1 cellular context compared by ENCODE assay signal in the genomic region with DNA sequence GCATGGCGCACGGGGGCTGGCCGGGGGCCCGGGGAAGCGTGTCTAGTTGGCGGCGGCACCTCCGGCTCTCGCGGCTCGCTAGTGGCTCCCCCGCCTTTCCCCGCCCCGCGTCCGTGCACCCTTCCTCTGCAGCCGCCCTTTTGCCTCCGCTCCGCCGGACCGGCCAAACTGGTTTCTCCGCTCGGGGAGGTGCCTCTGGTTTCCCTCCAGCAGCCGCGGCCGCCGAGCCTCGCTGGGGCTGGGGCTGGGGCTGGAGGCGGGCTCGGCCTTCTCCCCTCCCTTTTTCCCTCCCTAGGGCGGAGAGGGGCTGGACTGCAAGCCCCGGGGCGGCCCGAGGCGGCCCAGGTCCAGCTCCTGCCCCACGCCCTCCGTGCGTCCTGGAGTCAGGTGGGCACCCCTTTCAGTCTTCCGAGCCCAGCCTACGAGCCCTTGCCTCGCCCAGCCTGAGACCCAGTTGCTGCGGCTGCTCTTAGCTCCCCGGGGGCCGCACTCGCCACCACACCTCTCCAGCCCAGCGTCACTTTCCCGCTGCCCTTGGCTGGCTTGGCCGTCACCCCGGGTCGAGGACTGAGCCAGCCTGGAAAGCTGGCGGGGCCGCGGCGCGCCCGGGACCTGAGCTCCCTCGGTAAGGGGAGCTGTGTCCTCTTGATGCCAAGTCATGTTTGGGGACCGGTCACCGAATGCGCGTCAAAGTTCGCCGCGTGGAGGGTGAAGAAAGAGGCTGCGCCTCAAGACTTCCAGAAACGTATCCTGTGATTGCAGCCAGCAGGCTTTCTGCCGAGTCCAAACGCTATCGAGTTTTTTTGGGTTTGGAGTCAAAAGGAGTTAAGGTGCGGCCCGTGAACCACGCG.
TF ChIP-seq lines count a peak whose summit lies in the region.

A gene (minus strand): TSS at position 197 of the 851 bp plus-strand sequence. CDS start 71,508 bp downstream, outside the sequence.

TF ChIP-seq in HepG2, 621 proteins besides CTCF, POLR2A, EP300 and RAD21 (continued from another document and continues in another):
- TF ChIP-seq ZNF317 (CRISPR knock-in tag; IDR thresholded peaks at IDR 0.05) (no peak), ZNF605 (CRISPR knock-in tag; IDR thresholded peaks at IDR 0.05) (0 out of 2 replicates have a peak, but pooled peaks have one; percentile 29), MTF2 (CRISPR knock-in tag; IDR thresholded peaks at IDR 0.05; ENCODE audit: borderline replicate concordance) (peak; percentile 57; the same call in 1 of the 2 replicates), ZNF75D (CRISPR knock-in tag; IDR thresholded peaks at IDR 0.05; ENCODE audit: borderline replicate concordance) (no peak), ZNF737 (CRISPR knock-in tag; IDR thresholded peaks at IDR 0.05; ENCODE audit: borderline replicate concordance) (no peak), ZNF746 (CRISPR knock-in tag; IDR thresholded peaks at IDR 0.05) (0 out of 2 replicates have a peak, but pooled peaks have one; percentile 27), ZFP36L1 (CRISPR knock-in tag; IDR thresholded peaks at IDR 0.05) (no peak), BORCS8-MEF2B (CRISPR knock-in tag; IDR thresholded peaks at IDR 0.05) (no peak), ZBTB8A (CRISPR knock-in tag; IDR thresholded peaks at IDR 0.05; ENCODE audit: borderline replicate concordance, low read depth) (no peak), ZSCAN9 (CRISPR knock-in tag; IDR thresholded peaks at IDR 0.05; ENCODE audit: borderline replicate concordance) (no peak), KLF12 (CRISPR knock-in tag; IDR thresholded peaks at IDR 0.05; ENCODE audit: borderline replicate concordance) (no peak), ZNF34 (CRISPR knock-in tag; IDR thresholded peaks at IDR 0.05; ENCODE audit: borderline replicate concordance) (no peak), PCBP1 (IDR thresholded peaks at IDR 0.05; ENCODE audit: borderline replicate concordance, low read depth, low read length) (no peak), NR3C1 (CRISPR knock-in tag; IDR thresholded peaks at IDR 0.05) (no peak), ERF (CRISPR knock-in tag; IDR thresholded peaks at IDR 0.05) (no peak), IKZF1 (IDR thresholded peaks at IDR 0.05) (no peak), PCBP2 (optimal IDR thresholded peaks at IDR 0.05; ENCODE audit: low read depth, low read length, poor library complexity, severe bottlenecking) (no peak), ZNF841 (CRISPR knock-in tag; IDR thresholded peaks at IDR 0.05; ENCODE audit: borderline replicate concordance) (no peak), ZNF589 (CRISPR knock-in tag; conservative IDR thresholded peaks at IDR 0.05) (no peak), GATA4 (IDR thresholded peaks at IDR 0.05; ENCODE audit: borderline replicate concordance, low read depth) (no peak), SRF (IDR thresholded peaks at IDR 0.05; ENCODE audit: low read depth, low read length) (no peak), STAG1 (CRISPR knock-in tag; IDR thresholded peaks at IDR 0.05) (0 out of 2 replicates have a peak, but pooled peaks have one; percentile 3), CREB1 (IDR thresholded peaks at IDR 0.05) (no peak), CREB1 (CRISPR knock-in tag; IDR thresholded peaks at IDR 0.05) (no peak), ZMYM2 (CRISPR knock-in tag; IDR thresholded peaks at IDR 0.05) (no peak), BRD4 (CRISPR knock-in tag; IDR thresholded peaks at IDR 0.05) (0 out of 2 replicates have a peak, but pooled peaks have one; percentile 29), ELF3 (CRISPR knock-in tag; IDR thresholded peaks at IDR 0.05) (no peak)
- TF ChIP-seq, protein P1, sequence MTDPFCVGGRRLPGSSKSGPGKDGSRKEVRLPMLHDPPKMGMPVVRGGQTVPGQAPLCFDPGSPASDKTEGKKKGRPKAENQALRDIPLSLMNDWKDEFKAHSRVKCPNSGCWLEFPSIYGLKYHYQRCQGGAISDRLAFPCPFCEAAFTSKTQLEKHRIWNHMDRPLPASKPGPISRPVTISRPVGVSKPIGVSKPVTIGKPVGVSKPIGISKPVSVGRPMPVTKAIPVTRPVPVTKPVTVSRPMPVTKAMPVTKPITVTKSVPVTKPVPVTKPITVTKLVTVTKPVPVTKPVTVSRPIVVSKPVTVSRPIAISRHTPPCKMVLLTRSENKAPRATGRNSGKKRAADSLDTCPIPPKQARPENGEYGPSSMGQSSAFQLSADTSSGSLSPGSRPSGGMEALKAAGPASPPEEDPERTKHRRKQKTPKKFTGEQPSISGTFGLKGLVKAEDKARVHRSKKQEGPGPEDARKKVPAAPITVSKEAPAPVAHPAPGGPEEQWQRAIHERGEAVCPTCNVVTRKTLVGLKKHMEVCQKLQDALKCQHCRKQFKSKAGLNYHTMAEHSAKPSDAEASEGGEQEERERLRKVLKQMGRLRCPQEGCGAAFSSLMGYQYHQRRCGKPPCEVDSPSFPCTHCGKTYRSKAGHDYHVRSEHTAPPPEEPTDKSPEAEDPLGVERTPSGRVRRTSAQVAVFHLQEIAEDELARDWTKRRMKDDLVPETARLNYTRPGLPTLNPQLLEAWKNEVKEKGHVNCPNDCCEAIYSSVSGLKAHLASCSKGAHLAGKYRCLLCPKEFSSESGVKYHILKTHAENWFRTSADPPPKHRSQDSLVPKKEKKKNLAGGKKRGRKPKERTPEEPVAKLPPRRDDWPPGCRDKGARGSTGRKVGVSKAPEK (CRISPR knock-in tag; IDR thresholded peaks at IDR 0.05; ENCODE audit: borderline replicate concordance) = no peak
- TF ChIP-seq, protein P2, sequence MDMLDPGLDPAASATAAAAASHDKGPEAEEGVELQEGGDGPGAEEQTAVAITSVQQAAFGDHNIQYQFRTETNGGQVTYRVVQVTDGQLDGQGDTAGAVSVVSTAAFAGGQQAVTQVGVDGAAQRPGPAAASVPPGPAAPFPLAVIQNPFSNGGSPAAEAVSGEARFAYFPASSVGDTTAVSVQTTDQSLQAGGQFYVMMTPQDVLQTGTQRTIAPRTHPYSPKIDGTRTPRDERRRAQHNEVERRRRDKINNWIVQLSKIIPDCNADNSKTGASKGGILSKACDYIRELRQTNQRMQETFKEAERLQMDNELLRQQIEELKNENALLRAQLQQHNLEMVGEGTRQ (IDR thresholded peaks at IDR 0.05; ENCODE audit: low read depth, low read length) = no peak
- TF ChIP-seq, protein P2 (CRISPR knock-in tag; IDR thresholded peaks at IDR 0.05; ENCODE audit: borderline replicate concordance) = no peak
- TF ChIP-seq, protein P3, sequence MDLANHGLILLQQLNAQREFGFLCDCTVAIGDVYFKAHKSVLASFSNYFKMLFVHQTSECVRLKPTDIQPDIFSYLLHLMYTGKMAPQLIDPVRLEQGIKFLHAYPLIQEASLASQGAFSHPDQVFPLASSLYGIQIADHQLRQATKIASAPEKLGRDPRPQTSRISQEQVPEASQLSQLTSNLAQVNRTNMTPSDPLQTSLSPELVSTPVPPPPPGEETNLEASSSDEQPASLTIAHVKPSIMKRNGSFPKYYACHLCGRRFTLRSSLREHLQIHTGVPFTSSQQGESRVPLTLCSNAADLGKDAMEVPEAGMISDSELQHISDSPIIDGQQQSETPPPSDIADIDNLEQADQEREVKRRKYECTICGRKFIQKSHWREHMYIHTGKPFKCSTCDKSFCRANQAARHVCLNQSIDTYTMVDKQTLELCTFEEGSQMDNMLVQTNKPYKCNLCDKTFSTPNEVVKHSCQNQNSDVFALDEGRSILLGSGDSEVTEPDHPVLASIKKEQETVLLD (CRISPR knock-in tag; IDR thresholded peaks at IDR 0.05; ENCODE audit: low read depth) = no peak
- TF ChIP-seq, protein P4, sequence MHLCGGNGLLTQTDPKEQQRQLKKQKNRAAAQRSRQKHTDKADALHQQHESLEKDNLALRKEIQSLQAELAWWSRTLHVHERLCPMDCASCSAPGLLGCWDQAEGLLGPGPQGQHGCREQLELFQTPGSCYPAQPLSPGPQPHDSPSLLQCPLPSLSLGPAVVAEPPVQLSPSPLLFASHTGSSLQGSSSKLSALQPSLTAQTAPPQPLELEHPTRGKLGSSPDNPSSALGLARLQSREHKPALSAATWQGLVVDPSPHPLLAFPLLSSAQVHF (CRISPR knock-in tag; IDR thresholded peaks at IDR 0.05) = no peak
- TF ChIP-seq, protein P5, sequence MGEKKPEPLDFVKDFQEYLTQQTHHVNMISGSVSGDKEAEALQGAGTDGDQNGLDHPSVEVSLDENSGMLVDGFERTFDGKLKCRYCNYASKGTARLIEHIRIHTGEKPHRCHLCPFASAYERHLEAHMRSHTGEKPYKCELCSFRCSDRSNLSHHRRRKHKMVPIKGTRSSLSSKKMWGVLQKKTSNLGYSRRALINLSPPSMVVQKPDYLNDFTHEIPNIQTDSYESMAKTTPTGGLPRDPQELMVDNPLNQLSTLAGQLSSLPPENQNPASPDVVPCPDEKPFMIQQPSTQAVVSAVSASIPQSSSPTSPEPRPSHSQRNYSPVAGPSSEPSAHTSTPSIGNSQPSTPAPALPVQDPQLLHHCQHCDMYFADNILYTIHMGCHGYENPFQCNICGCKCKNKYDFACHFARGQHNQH (CRISPR knock-in tag; IDR thresholded peaks at IDR 0.05) = no peak
- TF ChIP-seq, protein P6, sequence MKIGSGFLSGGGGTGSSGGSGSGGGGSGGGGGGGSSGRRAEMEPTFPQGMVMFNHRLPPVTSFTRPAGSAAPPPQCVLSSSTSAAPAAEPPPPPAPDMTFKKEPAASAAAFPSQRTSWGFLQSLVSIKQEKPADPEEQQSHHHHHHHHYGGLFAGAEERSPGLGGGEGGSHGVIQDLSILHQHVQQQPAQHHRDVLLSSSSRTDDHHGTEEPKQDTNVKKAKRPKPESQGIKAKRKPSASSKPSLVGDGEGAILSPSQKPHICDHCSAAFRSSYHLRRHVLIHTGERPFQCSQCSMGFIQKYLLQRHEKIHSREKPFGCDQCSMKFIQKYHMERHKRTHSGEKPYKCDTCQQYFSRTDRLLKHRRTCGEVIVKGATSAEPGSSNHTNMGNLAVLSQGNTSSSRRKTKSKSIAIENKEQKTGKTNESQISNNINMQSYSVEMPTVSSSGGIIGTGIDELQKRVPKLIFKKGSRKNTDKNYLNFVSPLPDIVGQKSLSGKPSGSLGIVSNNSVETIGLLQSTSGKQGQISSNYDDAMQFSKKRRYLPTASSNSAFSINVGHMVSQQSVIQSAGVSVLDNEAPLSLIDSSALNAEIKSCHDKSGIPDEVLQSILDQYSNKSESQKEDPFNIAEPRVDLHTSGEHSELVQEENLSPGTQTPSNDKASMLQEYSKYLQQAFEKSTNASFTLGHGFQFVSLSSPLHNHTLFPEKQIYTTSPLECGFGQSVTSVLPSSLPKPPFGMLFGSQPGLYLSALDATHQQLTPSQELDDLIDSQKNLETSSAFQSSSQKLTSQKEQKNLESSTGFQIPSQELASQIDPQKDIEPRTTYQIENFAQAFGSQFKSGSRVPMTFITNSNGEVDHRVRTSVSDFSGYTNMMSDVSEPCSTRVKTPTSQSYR (CRISPR knock-in tag; IDR thresholded peaks at IDR 0.05; ENCODE audit: borderline replicate concordance) = no peak
- TF ChIP-seq, protein P7, sequence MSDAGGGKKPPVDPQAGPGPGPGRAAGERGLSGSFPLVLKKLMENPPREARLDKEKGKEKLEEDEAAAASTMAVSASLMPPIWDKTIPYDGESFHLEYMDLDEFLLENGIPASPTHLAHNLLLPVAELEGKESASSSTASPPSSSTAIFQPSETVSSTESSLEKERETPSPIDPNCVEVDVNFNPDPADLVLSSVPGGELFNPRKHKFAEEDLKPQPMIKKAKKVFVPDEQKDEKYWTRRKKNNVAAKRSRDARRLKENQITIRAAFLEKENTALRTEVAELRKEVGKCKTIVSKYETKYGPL (CRISPR knock-in tag; IDR thresholded peaks at IDR 0.05) = no peak
- TF ChIP-seq, protein P8, sequence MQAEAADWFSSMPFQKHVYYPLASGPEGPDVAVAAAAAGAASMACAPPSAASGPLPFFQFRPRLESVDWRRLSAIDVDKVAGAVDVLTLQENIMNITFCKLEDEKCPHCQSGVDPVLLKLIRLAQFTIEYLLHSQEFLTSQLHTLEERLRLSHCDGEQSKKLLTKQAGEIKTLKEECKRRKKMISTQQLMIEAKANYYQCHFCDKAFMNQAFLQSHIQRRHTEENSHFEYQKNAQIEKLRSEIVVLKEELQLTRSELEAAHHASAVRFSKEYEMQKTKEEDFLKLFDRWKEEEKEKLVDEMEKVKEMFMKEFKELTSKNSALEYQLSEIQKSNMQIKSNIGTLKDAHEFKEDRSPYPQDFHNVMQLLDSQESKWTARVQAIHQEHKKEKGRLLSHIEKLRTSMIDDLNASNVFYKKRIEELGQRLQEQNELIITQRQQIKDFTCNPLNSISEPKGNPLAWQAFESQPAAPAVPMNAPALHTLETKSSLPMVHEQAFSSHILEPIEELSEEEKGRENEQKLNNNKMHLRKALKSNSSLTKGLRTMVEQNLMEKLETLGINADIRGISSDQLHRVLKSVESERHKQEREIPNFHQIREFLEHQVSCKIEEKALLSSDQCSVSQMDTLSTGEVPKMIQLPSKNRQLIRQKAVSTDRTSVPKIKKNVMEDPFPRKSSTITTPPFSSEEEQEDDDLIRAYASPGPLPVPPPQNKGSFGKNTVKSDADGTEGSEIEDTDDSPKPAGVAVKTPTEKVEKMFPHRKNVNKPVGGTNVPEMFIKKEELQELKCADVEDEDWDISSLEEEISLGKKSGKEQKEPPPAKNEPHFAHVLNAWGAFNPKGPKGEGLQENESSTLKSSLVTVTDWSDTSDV (CRISPR knock-in tag; IDR thresholded peaks at IDR 0.05) = no peak
- TF ChIP-seq, protein P9, sequence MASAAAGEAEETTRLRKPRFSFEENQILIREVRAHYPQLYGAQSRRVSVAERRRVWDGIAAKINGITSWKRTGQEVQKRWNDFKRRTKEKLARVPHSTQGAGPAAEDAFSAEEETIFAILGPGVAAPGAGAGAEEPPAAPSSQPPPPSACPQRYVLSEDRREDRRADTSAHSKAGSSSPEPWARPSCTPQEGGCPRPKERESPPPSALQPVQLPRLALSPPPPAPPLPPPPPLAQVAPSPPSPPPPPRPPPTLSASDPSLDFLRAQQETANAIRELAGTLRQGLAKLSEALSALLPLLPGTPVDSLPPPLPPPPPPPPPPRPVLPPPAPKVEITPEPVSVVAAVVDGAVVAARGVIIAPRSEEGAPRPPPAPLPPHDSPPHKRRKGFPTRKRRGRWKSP (CRISPR knock-in tag; IDR thresholded peaks at IDR 0.05) = peak; percentile 89
- TF ChIP-seq, protein P10, sequence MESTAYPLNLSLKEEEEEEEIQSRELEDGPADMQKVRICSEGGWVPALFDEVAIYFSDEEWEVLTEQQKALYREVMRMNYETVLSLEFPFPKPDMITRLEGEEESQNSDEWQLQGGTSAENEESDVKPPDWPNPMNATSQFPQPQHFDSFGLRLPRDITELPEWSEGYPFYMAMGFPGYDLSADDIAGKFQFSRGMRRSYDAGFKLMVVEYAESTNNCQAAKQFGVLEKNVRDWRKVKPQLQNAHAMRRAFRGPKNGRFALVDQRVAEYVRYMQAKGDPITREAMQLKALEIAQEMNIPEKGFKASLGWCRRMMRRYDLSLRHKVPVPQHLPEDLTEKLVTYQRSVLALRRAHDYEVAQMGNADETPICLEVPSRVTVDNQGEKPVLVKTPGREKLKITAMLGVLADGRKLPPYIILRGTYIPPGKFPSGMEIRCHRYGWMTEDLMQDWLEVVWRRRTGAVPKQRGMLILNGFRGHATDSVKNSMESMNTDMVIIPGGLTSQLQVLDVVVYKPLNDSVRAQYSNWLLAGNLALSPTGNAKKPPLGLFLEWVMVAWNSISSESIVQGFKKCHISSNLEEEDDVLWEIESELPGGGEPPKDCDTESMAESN (CRISPR knock-in tag; conservative IDR thresholded peaks at IDR 0.05) = peak; percentile 85; the same call in 1 of the 2 replicates
